Comparison of ENCODE assay signal across 22 cellular contexts in genomic region chr4:131764730-131765129, GRCh38.
DNase-seq lines count a peak whose midpoint lies in the region; ATAC-seq and TF ChIP-seq lines count a peak whose summit lies in the region.
"Had no signal": no experiment of that assay in that cellular context is flagged by ENCODE, and none has a peak within 500 bp of the region (broad histone marks: within the 10 kb centered on the region; RNA-seq: fewer than 3 reads in every experiment).

No MANE protein-coding gene starts in this region.

- H3K27me3 ChIP-seq in heart right ventricle (no peaks in the 10 kb centered on the region), H7 (ENCODE audit: control insufficient read depth, insufficient read depth, low read length) (no peaks in the 10 kb centered on the region), testis (no peaks in the 10 kb centered on the region)
- H3K27me3 ChIP-seq: SJSA1 had no signal

- CTCF ChIA-PET in activated CD4-positive, alpha-beta T cell treated with anti-CD3 and anti-CD28 coated beads for 36 hours (lab: Charles Lee) = no interaction called here

- intact Hi-C loops in Right ventricle myocardium inferior (cut with DNase I) (no loop called here), heart right ventricle (cut with DNase I) (no loop called here), testis (cut with DNase I; ENCODE audit: low total_unique reads) (no loop called here)
- intact Hi-C loops in activated CD4-positive, alpha-beta T cell treated with anti-CD3 and anti-CD28 coated beads for 36 hours (cut with DNase I, micrococcal nuclease) = no loop called here

- no peaks in the 10 kb centered on the region for H3K36me3 ChIP-seq in heart right ventricle
- H3K36me3 ChIP-seq in H7 (replicated peaks; ENCODE audit: control insufficient read depth, insufficient read depth, low read length) = no peaks in the 10 kb centered on the region
- no peaks in the 10 kb centered on the region for H3K36me3 ChIP-seq in testis (ENCODE audit: low read depth, missing control alignments)
- H3K36me3 ChIP-seq: SJSA1 had no signal

- H3K27ac Mint-ChIP-seq in activated CD4-positive, alpha-beta T cell treated with anti-CD3 and anti-CD28 coated beads for 36 hours = no peak overlapping the region
- H3K27ac Mint-ChIP-seq: B cell, CD14-positive monocyte had no signal

- H3K4me1 Mint-ChIP-seq in activated CD4-positive, alpha-beta T cell treated with anti-CD3 and anti-CD28 coated beads for 36 hours = no peaks in the 10 kb centered on the region
- H3K4me1 Mint-ChIP-seq: B cell, CD14-positive monocyte had no signal

- 97% methylated on average over 28 of the region's 28 CpGs for WGBS in heart right ventricle, 2 donors
- WGBS in testis, 2 donors = 61 to 78% methylated on average over 17 to 28 of the region's 28 CpGs

- DNase-seq in Right ventricle myocardium inferior (ENCODE audit: missing footprints) = peak; percentile 43
- no peak for DNase-seq in heart right ventricle
- DNase-seq in H7 = peak; percentile 12
- peak; percentile 33 for DNase-seq in islet precursor cell
- DNase-seq in testis = peak; percentile 43
- DNase-seq in activated CD4-positive, alpha-beta T cell treated with anti-CD3 and anti-CD28 coated beads for 36 hours = no peak
- DNase-seq in activated CD4-positive, alpha-beta T cell treated with anti-CD3 and anti-CD28 coated beads, Interleukin-2, amount 50 U/mL, for 1 hour = no peak
- no peak for DNase-seq in DMS79 treated with DMSO at 0.1 percent for 48 hours (lab: John Stamatoyannopoulos, UW)
- DNase-seq: DMS53, EL, GF-D8, Karpas-422, NCI-H1048, NCI-H1417 treated with DMSO at 0.1 percent for 48 hours, NCI-H1930, NCI-H226, NCI-H510A treated with DMSO at 0.1 percent for 48 hours, NCI-H748 treated with DMSO at 0.1 percent for 48 hours had no signal

- no peak overlapping the region for H3K4me3 Mint-ChIP-seq in activated CD4-positive, alpha-beta T cell treated with anti-CD3 and anti-CD28 coated beads for 36 hours
- H3K4me3 Mint-ChIP-seq: B cell, CD14-positive monocyte had no signal

- ATAC-seq in Right ventricle myocardium inferior = no peak
- ATAC-seq in heart right ventricle = no peak
- no peak for ATAC-seq in activated CD4-positive, alpha-beta T cell treated with anti-CD3 and anti-CD28 coated beads for 36 hours

- H3K27ac ChIP-seq in heart right ventricle = no peak overlapping the region
- no peak overlapping the region for H3K27ac ChIP-seq in testis
- H3K27ac ChIP-seq: RWPE1, SJSA1 had no signal

- no peaks in the 10 kb centered on the region for H3K36me3 Mint-ChIP-seq in activated CD4-positive, alpha-beta T cell treated with anti-CD3 and anti-CD28 coated beads for 36 hours (ENCODE audit: low read depth)
- H3K36me3 Mint-ChIP-seq: CD14-positive monocyte had no signal

- TF ChIP-seq POLR2A in testis (IDR thresholded peaks at IDR 0.05) = no peak

- TF ChIP-seq CTCF in heart right ventricle (IDR thresholded peaks at IDR 0.05) (no peak), testis (IDR thresholded peaks at IDR 0.05) (no peak)

- POLR2A ChIA-PET in activated CD4-positive, alpha-beta T cell treated with anti-CD3 and anti-CD28 coated beads for 36 hours (lab: Charles Lee) = no interaction called here

- H3K4me1 ChIP-seq in heart right ventricle (no peaks in the 10 kb centered on the region), testis (no peaks in the 10 kb centered on the region)
- H3K4me1 ChIP-seq: SJSA1 had no signal

- H3K9me3 ChIP-seq in heart right ventricle (peaks cover 0 to 7% (median 0%) of the 10 kb centered on the region in 11 donors), testis (no peaks in the 10 kb centered on the region)
- H3K9me3 ChIP-seq: SJSA1 had no signal

- H3K4me3 ChIP-seq in heart right ventricle (no peak overlapping the region), H7 (ENCODE audit: insufficient read depth, low read depth, low read length) (no peak overlapping the region), testis (peak overlapping the region in 1 of 2 donors; percentile 23)
- H3K4me3 ChIP-seq: SJSA1 had no signal

- H3K27me3 Mint-ChIP-seq in activated CD4-positive, alpha-beta T cell treated with anti-CD3 and anti-CD28 coated beads for 36 hours = no peaks in the 10 kb centered on the region
- H3K27me3 Mint-ChIP-seq: B cell had no signal

- no peaks in the 10 kb centered on the region for H3K9me3 Mint-ChIP-seq in activated CD4-positive, alpha-beta T cell treated with anti-CD3 and anti-CD28 coated beads for 36 hours (ENCODE audit: low read depth)

Comparison
In these comparisons a context has a peak if more than half of its experiments do, and no peak if none do; other contexts are left out.
1. DNase-seq: peak in Right ventricle myocardium inferior (single experiment), H7 (single experiment), islet precursor cell (single experiment) and testis (single experiment); none in heart right ventricle (0 of 2), activated CD4-positive, alpha-beta T cell treated with anti-CD3 and anti-CD28 coated beads for 36 hours (single experiment), activated CD4-positive, alpha-beta T cell treated with anti-CD3 and anti-CD28 coated beads, Interleukin-2, amount 50 U/mL, for 1 hour (single experiment) and DMS79 treated with DMSO at 0.1 percent for 48 hours (single experiment).